Comparison of ENCODE assay signal across 1 cellular context in genomic region chr19:57746580-57747471, GRCh38.
TF ChIP-seq lines count a peak whose summit lies in the region.

Gene ZNF776, plus strand, starts transcription at chr19:57746815. Its CDS starts 244 bp downstream, at chr19:57747059.

TF ChIP-seq in K562, 482 proteins besides CTCF, POLR2A, EP300 and RAD21 (continued from another document and continues in another):
- TF ChIP-seq, protein P1, sequence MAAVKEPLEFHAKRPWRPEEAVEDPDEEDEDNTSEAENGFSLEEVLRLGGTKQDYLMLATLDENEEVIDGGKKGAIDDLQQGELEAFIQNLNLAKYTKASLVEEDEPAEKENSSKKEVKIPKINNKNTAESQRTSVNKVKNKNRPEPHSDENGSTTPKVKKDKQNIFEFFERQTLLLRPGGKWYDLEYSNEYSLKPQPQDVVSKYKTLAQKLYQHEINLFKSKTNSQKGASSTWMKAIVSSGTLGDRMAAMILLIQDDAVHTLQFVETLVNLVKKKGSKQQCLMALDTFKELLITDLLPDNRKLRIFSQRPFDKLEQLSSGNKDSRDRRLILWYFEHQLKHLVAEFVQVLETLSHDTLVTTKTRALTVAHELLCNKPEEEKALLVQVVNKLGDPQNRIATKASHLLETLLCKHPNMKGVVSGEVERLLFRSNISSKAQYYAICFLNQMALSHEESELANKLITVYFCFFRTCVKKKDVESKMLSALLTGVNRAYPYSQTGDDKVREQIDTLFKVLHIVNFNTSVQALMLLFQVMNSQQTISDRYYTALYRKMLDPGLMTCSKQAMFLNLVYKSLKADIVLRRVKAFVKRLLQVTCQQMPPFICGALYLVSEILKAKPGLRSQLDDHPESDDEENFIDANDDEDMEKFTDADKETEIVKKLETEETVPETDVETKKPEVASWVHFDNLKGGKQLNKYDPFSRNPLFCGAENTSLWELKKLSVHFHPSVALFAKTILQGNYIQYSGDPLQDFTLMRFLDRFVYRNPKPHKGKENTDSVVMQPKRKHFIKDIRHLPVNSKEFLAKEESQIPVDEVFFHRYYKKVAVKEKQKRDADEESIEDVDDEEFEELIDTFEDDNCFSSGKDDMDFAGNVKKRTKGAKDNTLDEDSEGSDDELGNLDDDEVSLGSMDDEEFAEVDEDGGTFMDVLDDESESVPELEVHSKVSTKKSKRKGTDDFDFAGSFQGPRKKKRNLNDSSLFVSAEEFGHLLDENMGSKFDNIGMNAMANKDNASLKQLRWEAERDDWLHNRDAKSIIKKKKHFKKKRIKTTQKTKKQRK (IDR thresholded peaks at IDR 0.05; ENCODE audit: borderline replicate concordance, low read depth, low read length), result peak; percentile 69; the same call in 1 of the 2 replicates
- TF ChIP-seq SLC30A9 (CRISPR knock-in tag; IDR thresholded peaks at IDR 0.05) (no peak), RBM14 (IDR thresholded peaks at IDR 0.05; ENCODE audit: borderline replicate concordance, insufficient read depth, low read depth, low read length) (no peak), EP400 (IDR thresholded peaks at IDR 0.05) (peak; percentile 68), ZNF445 (CRISPR knock-in tag; IDR thresholded peaks at IDR 0.05; ENCODE audit: low read depth) (no peak), POLR2AphosphoS5 (IDR thresholded peaks at IDR 0.05; ENCODE audit: control insufficient read depth, insufficient read depth, low read depth, low read length) (peak; percentile 79), TCF7 (IDR thresholded peaks at IDR 0.05; ENCODE audit: borderline replicate concordance) (no peak), ZBTB2 (IDR thresholded peaks at IDR 0.05) (no peak), ZNF589 (CRISPR knock-in tag; IDR thresholded peaks at IDR 0.05; ENCODE audit: low read depth) (no peak), WHSC1 (IDR thresholded peaks at IDR 0.05; ENCODE audit: low read length) (no peak), XRCC5 (IDR thresholded peaks at IDR 0.05; ENCODE audit: low read depth, low read length) (no peak), ZNF766 (CRISPR knock-in tag; conservative IDR thresholded peaks at IDR 0.05) (peak; percentile 84), MEF2D (tag; conservative IDR thresholded peaks at IDR 0.05; ENCODE audit: low read depth) (no peak), ZNF507 (tag; conservative IDR thresholded peaks at IDR 0.05) (no peak), DPF2 (IDR thresholded peaks at IDR 0.05) (no peak), ZFX (CRISPR knock-in tag; IDR thresholded peaks at IDR 0.05) (peak; percentile 57), ZNF644 (tag; IDR thresholded peaks at IDR 0.05; ENCODE audit: low read depth) (no peak), ELF4 (CRISPR knock-in tag; IDR thresholded peaks at IDR 0.05) (no peak), RFX7 (CRISPR knock-in tag; IDR thresholded peaks at IDR 0.05) (no peak), KDM1A (IDR thresholded peaks at IDR 0.05) (no peak), ZBTB1 (CRISPR knock-in tag; IDR thresholded peaks at IDR 0.05; ENCODE audit: borderline replicate concordance, low read depth) (no peak), POLR2B (IDR thresholded peaks at IDR 0.05; ENCODE audit: low read depth, partially characterized antibody) (peak; percentile 77), KLF6 (CRISPR knock-in tag; IDR thresholded peaks at IDR 0.05; ENCODE audit: borderline replicate concordance) (no peak), GATAD2A (IDR thresholded peaks at IDR 0.05) (no peak), RBM15 (IDR thresholded peaks at IDR 0.05; ENCODE audit: insufficient read depth, low read length) (no peak), BACH1 (tag; IDR thresholded peaks at IDR 0.05) (no peak), MTA2 (IDR thresholded peaks at IDR 0.05; ENCODE audit: low read depth) (no peak), RB1 (IDR thresholded peaks at IDR 0.05; ENCODE audit: low read depth) (no peak; the same call in 1 of the 2 replicates), SIN3A (IDR thresholded peaks at IDR 0.05; ENCODE audit: borderline replicate concordance in 2 of 2, control insufficient read depth in 1 of 2, low read depth in 2 of 2, low read length in 2 of 2) (no peak), ZFP36 (IDR thresholded peaks at IDR 0.05; ENCODE audit: low read depth, low read length, partially characterized antibody) (peak; percentile 35), NCOA6 (IDR thresholded peaks at IDR 0.05) (no peak), SUPT5H (IDR thresholded peaks at IDR 0.05) (peak; percentile 84), CCAR2 (IDR thresholded peaks at IDR 0.05; ENCODE audit: low read depth, low read length) (no peak), KAT8 (IDR thresholded peaks at IDR 0.05; ENCODE audit: low read depth) (no peak), C11orf30 (IDR thresholded peaks at IDR 0.05; ENCODE audit: low read depth) (no peak), FOXO4 (CRISPR knock-in tag; IDR thresholded peaks at IDR 0.05) (no peak), MYBL2 (IDR thresholded peaks at IDR 0.05; ENCODE audit: low read depth) (no peak), MYBL2 (CRISPR knock-in tag; IDR thresholded peaks at IDR 0.05; ENCODE audit: borderline replicate concordance) (no peak), NCOA2 (IDR thresholded peaks at IDR 0.05; ENCODE audit: partially characterized antibody in 2 of 2) (no peak), RBBP5 (IDR thresholded peaks at IDR 0.05; ENCODE audit: borderline replicate concordance, insufficient read depth, low read length, poor library complexity, severe bottlenecking) (peak; percentile 77), TGIF2 (CRISPR knock-in tag; IDR thresholded peaks at IDR 0.05) (no peak), NEUROD1 (IDR thresholded peaks at IDR 0.05; ENCODE audit: borderline replicate concordance, low read depth, low read length, partially characterized antibody) (no peak), ASH1L (IDR thresholded peaks at IDR 0.05; ENCODE audit: borderline replicate concordance, low read depth, partially characterized antibody) (peak; percentile 65), ZNF165 (CRISPR knock-in tag; IDR thresholded peaks at IDR 0.05; ENCODE audit: borderline replicate concordance) (no peak), ZNF224 (CRISPR knock-in tag; IDR thresholded peaks at IDR 0.05) (no peak), TAF15 (IDR thresholded peaks at IDR 0.05; ENCODE audit: low read depth, low read length) (no peak), ATF7 (IDR thresholded peaks at IDR 0.05) (peak; percentile 60; the same call in 1 of the 2 replicates), KDM5B (IDR thresholded peaks at IDR 0.05; ENCODE audit: insufficient replicate concordance, low read depth, low read length) (peak; percentile 77), TBP (optimal IDR thresholded peaks at IDR 0.05; ENCODE audit: low read depth, low read length) (no peak), JUNB (CRISPR knock-in tag; conservative IDR thresholded peaks at IDR 0.05) (no peak), ZBTB17 (CRISPR knock-in tag; IDR thresholded peaks at IDR 0.05) (no peak), DEAF1 (CRISPR knock-in tag; IDR thresholded peaks at IDR 0.05) (no peak), DDX20 (tag; IDR thresholded peaks at IDR 0.05; ENCODE audit: low read depth) (no peak)
- TF ChIP-seq, protein P2, sequence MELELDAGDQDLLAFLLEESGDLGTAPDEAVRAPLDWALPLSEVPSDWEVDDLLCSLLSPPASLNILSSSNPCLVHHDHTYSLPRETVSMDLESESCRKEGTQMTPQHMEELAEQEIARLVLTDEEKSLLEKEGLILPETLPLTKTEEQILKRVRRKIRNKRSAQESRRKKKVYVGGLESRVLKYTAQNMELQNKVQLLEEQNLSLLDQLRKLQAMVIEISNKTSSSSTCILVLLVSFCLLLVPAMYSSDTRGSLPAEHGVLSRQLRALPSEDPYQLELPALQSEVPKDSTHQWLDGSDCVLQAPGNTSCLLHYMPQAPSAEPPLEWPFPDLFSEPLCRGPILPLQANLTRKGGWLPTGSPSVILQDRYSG (tag; conservative IDR thresholded peaks at IDR 0.05; ENCODE audit: low read depth), result no peak
- TF ChIP-seq, protein P3, sequence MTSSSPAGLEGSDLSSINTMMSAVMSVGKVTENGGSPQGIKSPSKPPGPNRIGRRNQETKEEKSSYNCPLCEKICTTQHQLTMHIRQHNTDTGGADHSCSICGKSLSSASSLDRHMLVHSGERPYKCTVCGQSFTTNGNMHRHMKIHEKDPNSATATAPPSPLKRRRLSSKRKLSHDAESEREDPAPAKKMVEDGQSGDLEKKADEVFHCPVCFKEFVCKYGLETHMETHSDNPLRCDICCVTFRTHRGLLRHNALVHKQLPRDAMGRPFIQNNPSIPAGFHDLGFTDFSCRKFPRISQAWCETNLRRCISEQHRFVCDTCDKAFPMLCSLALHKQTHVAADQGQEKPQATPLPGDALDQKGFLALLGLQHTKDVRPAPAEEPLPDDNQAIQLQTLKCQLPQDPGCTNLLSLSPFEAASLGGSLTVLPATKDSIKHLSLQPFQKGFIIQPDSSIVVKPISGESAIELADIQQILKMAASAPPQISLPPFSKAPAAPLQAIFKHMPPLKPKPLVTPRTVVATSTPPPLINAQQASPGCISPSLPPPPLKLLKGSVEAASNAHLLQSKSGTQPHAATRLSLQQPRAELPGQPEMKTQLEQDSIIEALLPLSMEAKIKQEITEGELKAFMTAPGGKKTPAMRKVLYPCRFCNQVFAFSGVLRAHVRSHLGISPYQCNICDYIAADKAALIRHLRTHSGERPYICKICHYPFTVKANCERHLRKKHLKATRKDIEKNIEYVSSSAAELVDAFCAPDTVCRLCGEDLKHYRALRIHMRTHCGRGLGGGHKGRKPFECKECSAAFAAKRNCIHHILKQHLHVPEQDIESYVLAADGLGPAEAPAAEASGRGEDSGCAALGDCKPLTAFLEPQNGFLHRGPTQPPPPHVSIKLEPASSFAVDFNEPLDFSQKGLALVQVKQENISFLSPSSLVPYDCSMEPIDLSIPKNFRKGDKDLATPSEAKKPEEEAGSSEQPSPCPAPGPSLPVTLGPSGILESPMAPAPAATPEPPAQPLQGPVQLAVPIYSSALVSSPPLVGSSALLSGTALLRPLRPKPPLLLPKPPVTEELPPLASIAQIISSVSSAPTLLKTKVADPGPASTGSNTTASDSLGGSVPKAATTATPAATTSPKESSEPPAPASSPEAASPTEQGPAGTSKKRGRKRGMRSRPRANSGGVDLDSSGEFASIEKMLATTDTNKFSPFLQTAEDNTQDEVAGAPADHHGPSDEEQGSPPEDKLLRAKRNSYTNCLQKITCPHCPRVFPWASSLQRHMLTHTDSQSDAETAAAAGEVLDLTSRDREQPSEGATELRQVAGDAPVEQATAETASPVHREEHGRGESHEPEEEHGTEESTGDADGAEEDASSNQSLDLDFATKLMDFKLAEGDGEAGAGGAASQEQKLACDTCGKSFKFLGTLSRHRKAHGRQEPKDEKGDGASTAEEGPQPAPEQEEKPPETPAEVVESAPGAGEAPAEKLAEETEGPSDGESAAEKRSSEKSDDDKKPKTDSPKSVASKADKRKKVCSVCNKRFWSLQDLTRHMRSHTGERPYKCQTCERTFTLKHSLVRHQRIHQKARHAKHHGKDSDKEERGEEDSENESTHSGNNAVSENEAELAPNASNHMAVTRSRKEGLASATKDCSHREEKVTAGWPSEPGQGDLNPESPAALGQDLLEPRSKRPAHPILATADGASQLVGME (CRISPR knock-in tag; IDR thresholded peaks at IDR 0.05), result no peak
- TF ChIP-seq, protein P4, sequence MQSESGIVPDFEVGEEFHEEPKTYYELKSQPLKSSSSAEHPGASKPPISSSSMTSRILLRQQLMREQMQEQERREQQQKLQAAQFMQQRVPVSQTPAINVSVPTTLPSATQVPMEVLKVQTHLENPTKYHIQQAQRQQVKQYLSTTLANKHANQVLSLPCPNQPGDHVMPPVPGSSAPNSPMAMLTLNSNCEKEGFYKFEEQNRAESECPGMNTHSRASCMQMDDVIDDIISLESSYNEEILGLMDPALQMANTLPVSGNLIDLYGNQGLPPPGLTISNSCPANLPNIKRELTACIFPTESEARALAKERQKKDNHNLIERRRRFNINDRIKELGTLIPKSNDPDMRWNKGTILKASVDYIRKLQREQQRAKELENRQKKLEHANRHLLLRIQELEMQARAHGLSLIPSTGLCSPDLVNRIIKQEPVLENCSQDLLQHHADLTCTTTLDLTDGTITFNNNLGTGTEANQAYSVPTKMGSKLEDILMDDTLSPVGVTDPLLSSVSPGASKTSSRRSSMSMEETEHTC (IDR thresholded peaks at IDR 0.05), result no peak
